Comparison of ENCODE assay signal across 28 cellular contexts in genomic region chr3:158489181-158489580, GRCh38.
"Had no signal": no experiment of that assay in that cellular context is flagged by ENCODE, and none has a peak within 500 bp of the region (broad histone marks: within the 10 kb centered on the region; RNA-seq: fewer than 3 reads in every experiment).

No MANE protein-coding gene starts in this region.

- DNase-seq: activated CD4-positive, alpha-beta T cell treated with anti-CD3 and anti-CD28 coated beads for 36 hours; activated CD4-positive, CD25-positive, alpha-beta regulatory T cell; activated CD8-positive, alpha-beta memory T cell treated with anti-CD3 and anti-CD28 coated beads, Interleukin-2, amount 10 ng/mL, durations not matched to agents 7 days and 5 days; activated CD8-positive, alpha-beta T cell treated with anti-CD3 and anti-CD28 coated beads, Interleukin-2, amount 10 ng/mL, durations not matched to agents 7 days and 5 days; activated naive CD4-positive, alpha-beta T cell; activated T-cell treated with anti-CD3 and anti-CD28 coated beads for 4 hours; activated T-cell treated with anti-CD3 and anti-CD28 coated beads, Interleukin-2, amount 50 U/mL, for 72 hours; aorta; heart left ventricle; hypothalamus; immature natural killer cell; midbrain; naive thymus-derived CD4-positive, alpha-beta T cell; nucleus accumbens; stimulated activated CD4-positive, alpha-beta T cell treated with anti-CD3 and anti-CD28 coated beads, Interleukin-1b, Interleukin-23, amount 100 ng/mL, for 48 hours; stimulated activated naive B cell treated with anti-CD40 and anti-IgM and Interleukin-4, amounts not matched to agents 10 μg/mL and 1 μg/mL and 100 μg/mL, for 72 hours; stomach; thyroid gland; upper lobe of left lung had no signal

- H3K27ac ChIP-seq: cardiac muscle cell, heart left ventricle, parathyroid adenoma, right atrium auricular region, stomach, thyroid gland, upper lobe of left lung, vagina had no signal

- H3K9me3 ChIP-seq: heart left ventricle, right atrium auricular region, stomach, thyroid gland, upper lobe of left lung, vagina had no signal

- H3K4me3 ChIP-seq: cardiac muscle cell, heart left ventricle, right atrium auricular region, smooth muscle cell, stomach, thyroid gland, upper lobe of left lung, vagina had no signal

- H3K9me3 Mint-ChIP-seq: immature natural killer cell; T-helper 2 cell treated with Interferon-gamma antibody and Interleukin-4, amounts not matched to agents 5 μg/mL and 100 μg/mL, for 36 hours had no signal

- H3K4me1 Mint-ChIP-seq: activated CD4-positive, alpha-beta T cell treated with anti-CD3 and anti-CD28 coated beads for 36 hours; activated CD8-positive, alpha-beta memory T cell treated with anti-CD3 and anti-CD28 coated beads, Interleukin-2, amount 10 ng/mL, durations not matched to agents 7 days and 5 days; naive thymus-derived CD4-positive, alpha-beta T cell; stimulated activated naive B cell treated with anti-CD40 and anti-IgM and Interleukin-4, amounts not matched to agents 10 μg/mL and 1 μg/mL and 100 μg/mL, for 72 hours had no signal

- H3K4me1 ChIP-seq: parathyroid adenoma, right atrium auricular region, stomach, thyroid gland, upper lobe of left lung, vagina had no signal

- H3K27me3 Mint-ChIP-seq: activated CD4-positive, alpha-beta T cell treated with anti-CD3 and anti-CD28 coated beads for 36 hours; activated CD8-positive, alpha-beta memory T cell treated with anti-CD3 and anti-CD28 coated beads, Interleukin-2, amount 10 ng/mL, durations not matched to agents 7 days and 5 days; activated naive CD8-positive, alpha-beta T cell; brain; naive thymus-derived CD4-positive, alpha-beta T cell; stimulated activated naive B cell treated with anti-CD40 and anti-IgM and Interleukin-4, amounts not matched to agents 10 μg/mL and 1 μg/mL and 100 μg/mL, for 72 hours had no signal

- H3K4me3 Mint-ChIP-seq: activated CD4-positive, alpha-beta T cell treated with anti-CD3 and anti-CD28 coated beads for 36 hours; activated CD8-positive, alpha-beta memory T cell treated with anti-CD3 and anti-CD28 coated beads, Interleukin-2, amount 10 ng/mL, durations not matched to agents 7 days and 5 days; activated CD8-positive, alpha-beta T cell treated with anti-CD3 and anti-CD28 coated beads, Interleukin-2, amount 10 ng/mL, durations not matched to agents 7 days and 5 days; activated naive CD8-positive, alpha-beta T cell; activated T-cell treated with anti-CD3 and anti-CD28 coated beads, Interleukin-2, amount 50 U/mL, for 72 hours; brain; immature natural killer cell; naive thymus-derived CD4-positive, alpha-beta T cell; neural crest cell; stimulated activated naive B cell treated with anti-CD40 and anti-IgM and Interleukin-4, amounts not matched to agents 10 μg/mL and 1 μg/mL and 100 μg/mL, for 72 hours; T-helper 2 cell treated with Interferon-gamma antibody and Interleukin-4, amounts not matched to agents 5 μg/mL and 100 μg/mL, for 36 hours had no signal

- H3K36me3 ChIP-seq: cardiac muscle cell, heart left ventricle, right atrium auricular region, stomach, thyroid gland, upper lobe of left lung, vagina had no signal

- H3K27me3 ChIP-seq: cardiac muscle cell, heart left ventricle, right atrium auricular region, stomach, thyroid gland, upper lobe of left lung, vagina had no signal

- H3K27ac Mint-ChIP-seq: activated CD4-positive, alpha-beta T cell treated with anti-CD3 and anti-CD28 coated beads for 36 hours; activated CD8-positive, alpha-beta memory T cell treated with anti-CD3 and anti-CD28 coated beads, Interleukin-2, amount 10 ng/mL, durations not matched to agents 7 days and 5 days; activated CD8-positive, alpha-beta T cell treated with anti-CD3 and anti-CD28 coated beads, Interleukin-2, amount 10 ng/mL, durations not matched to agents 7 days and 5 days; activated naive CD8-positive, alpha-beta T cell; activated T-cell treated with anti-CD3 and anti-CD28 coated beads, Interleukin-2, amount 50 U/mL, for 72 hours; brain; immature natural killer cell; naive thymus-derived CD4-positive, alpha-beta T cell; stimulated activated naive B cell treated with anti-CD40 and anti-IgM and Interleukin-4, amounts not matched to agents 10 μg/mL and 1 μg/mL and 100 μg/mL, for 72 hours; T-helper 2 cell treated with Interferon-gamma antibody and Interleukin-4, amounts not matched to agents 5 μg/mL and 100 μg/mL, for 36 hours had no signal

- ATAC-seq: activated CD4-positive, alpha-beta T cell treated with anti-CD3 and anti-CD28 coated beads for 36 hours; activated CD8-positive, alpha-beta memory T cell treated with anti-CD3 and anti-CD28 coated beads, Interleukin-2, amount 10 ng/mL, durations not matched to agents 7 days and 5 days; activated CD8-positive, alpha-beta T cell treated with anti-CD3 and anti-CD28 coated beads, Interleukin-2, amount 10 ng/mL, durations not matched to agents 7 days and 5 days; activated T-cell treated with anti-CD3 and anti-CD28 coated beads, Interleukin-2, amount 50 U/mL, for 72 hours; heart left ventricle; naive thymus-derived CD4-positive, alpha-beta T cell; stimulated activated naive B cell treated with anti-CD40 and anti-IgM and Interleukin-4, amounts not matched to agents 10 μg/mL and 1 μg/mL and 100 μg/mL, for 72 hours had no signal

- H3K36me3 Mint-ChIP-seq: brain, immature natural killer cell had no signal
